In genomic region chr14:90815567-90815816, GRCh38 we compare ENCODE assay signal across 8 cellular contexts. TPM values are rescaled to one million over a fixed set of nuclear protein-coding genes. Genes with fewer than 3 reads are reported as not detected.
A peak's percentile ranks its signal among the peaks of the same experiment; 100 is the strongest.
DNase-seq lines count a peak whose midpoint lies in the region; ATAC-seq lines count a peak whose summit lies in the region.

No MANE protein-coding gene starts in this region.

- H3K27me3 ChIP-seq in mucosa of stomach (ENCODE audit: control insufficient read depth, insufficient read depth, low read length) = peaks cover 21% of the 10 kb centered on the region

- H3K9me3 ChIP-seq in mucosa of stomach (ENCODE audit: control insufficient read depth, low read length) = no peaks in the 10 kb centered on the region

- peak overlapping the region; percentile 59 for H3K9ac ChIP-seq in mucosa of stomach (ENCODE audit: low read length)

- no peaks in the 10 kb centered on the region for H3K36me3 Mint-ChIP-seq in activated naive CD4-positive, alpha-beta T cell treated with anti-CD3 and anti-CD28 coated beads, Interleukin-2, amount 10 ng/mL, durations not matched to agents 7 days and 5 days
- no peaks in the 10 kb centered on the region for H3K36me3 Mint-ChIP-seq in activated naive CD4-positive, alpha-beta T cell treated with anti-CD3 and anti-CD28 coated beads, Interleukin-2, amount 50 U/mL, for 72 hours

- H3K27me3 Mint-ChIP-seq in activated naive CD4-positive, alpha-beta T cell treated with anti-CD3 and anti-CD28 coated beads, Interleukin-2, amount 10 ng/mL, durations not matched to agents 7 days and 5 days = peaks cover 69% of the 10 kb centered on the region

- H3K4me1 Mint-ChIP-seq in activated naive CD4-positive, alpha-beta T cell treated with anti-CD3 and anti-CD28 coated beads, Interleukin-2, amount 10 ng/mL, durations not matched to agents 7 days and 5 days = peaks cover 3% of the 10 kb centered on the region

- CTCF ChIA-PET in activated naive CD4-positive, alpha-beta T cell treated with anti-CD3 and anti-CD28 coated beads, Interleukin-2, amount 10 ng/mL, durations not matched to agents 7 days and 5 days (lab: Charles Lee) = interaction anchor here (1.3 kb wide), 1 partner anchor 56 kb away, joined by 7 read pairs; no protein-coding TSS in a partner anchor

- no peaks in the 10 kb centered on the region for H3K9me3 Mint-ChIP-seq in activated naive CD4-positive, alpha-beta T cell treated with anti-CD3 and anti-CD28 coated beads, Interleukin-2, amount 10 ng/mL, durations not matched to agents 7 days and 5 days
- H3K9me3 Mint-ChIP-seq in activated naive CD4-positive, alpha-beta T cell treated with anti-CD3 and anti-CD28 coated beads, Interleukin-2, amount 50 U/mL, for 72 hours = no peaks in the 10 kb centered on the region

- H3K36me3 ChIP-seq in mucosa of stomach (ENCODE audit: control insufficient read depth, insufficient read depth, low read length) (no peaks in the 10 kb centered on the region), urinary bladder (ENCODE audit: insufficient read depth) (no peaks in the 10 kb centered on the region)

- no peak overlapping the region for H3K27ac Mint-ChIP-seq in activated naive CD4-positive, alpha-beta T cell treated with anti-CD3 and anti-CD28 coated beads, Interleukin-2, amount 10 ng/mL, durations not matched to agents 7 days and 5 days
- H3K27ac Mint-ChIP-seq in activated naive CD4-positive, alpha-beta T cell treated with anti-CD3 and anti-CD28 coated beads, Interleukin-2, amount 50 U/mL, for 72 hours = no peak overlapping the region

- DNase-seq in activated naive CD4-positive, alpha-beta T cell treated with anti-CD3 and anti-CD28 coated beads, Interleukin-2, amount 10 ng/mL, durations not matched to agents 7 days and 5 days = no peak
- no peak for DNase-seq in activated naive CD4-positive, alpha-beta T cell treated with anti-CD3 and anti-CD28 coated beads, Interleukin-2, amount 50 U/mL, for 72 hours (ENCODE audit: low spot score in 2 of 2)
- DNase-seq in cerebellum (ENCODE audit: low spot score) (peak; percentile 19), NCI-H2227 (lab: John Stamatoyannopoulos, UW; ENCODE audit: unreplicated experiment) (no peak), HCEC 1CT (no peak), midbrain (lab: John Stamatoyannopoulos, UW) (no peak)

- H3K4me3 ChIP-seq in mucosa of stomach (ENCODE audit: low read length) = peak overlapping the region; percentile 25
- H3K4me3 ChIP-seq in urinary bladder (ENCODE audit: low read depth, low read length) = peak overlapping the region; percentile 94

- ATAC-seq in activated naive CD4-positive, alpha-beta T cell treated with anti-CD3 and anti-CD28 coated beads, Interleukin-2, amount 50 U/mL, for 72 hours = no peak

- WGBS in urinary bladder = 11% methylated on average over 6 of the region's 6 CpGs

- H3K4me1 ChIP-seq in mucosa of stomach (ENCODE audit: control insufficient read depth, insufficient read depth, low read length) (peaks cover 11% of the 10 kb centered on the region), urinary bladder (ENCODE audit: insufficient read depth) (no peaks in the 10 kb centered on the region)

- H3K4me3 Mint-ChIP-seq in activated naive CD4-positive, alpha-beta T cell treated with anti-CD3 and anti-CD28 coated beads, Interleukin-2, amount 10 ng/mL, durations not matched to agents 7 days and 5 days = peak overlapping the region; percentile 66

- H3K27ac ChIP-seq in urinary bladder (ENCODE audit: low read depth) = no peak overlapping the region

RNA-seq across cellular contexts. Expression of gene TTC7B, which starts 0.7 kb away (rescaled TPM):
- total RNA-seq in activated naive CD4-positive, alpha-beta T cell treated with anti-CD3 and anti-CD28 coated beads, Interleukin-2, amount 50 U/mL, for 72 hours = 1 to 10 TPM; 7.2 to 9.1 TPM
- total RNA-seq in cerebellum (26.3 TPM), urinary bladder (20.0 TPM)
- 48.9 TPM for polyA plus RNA-seq in urinary bladder
